Comparison of ENCODE assay signal across 20 cellular contexts in the genomic region with DNA sequence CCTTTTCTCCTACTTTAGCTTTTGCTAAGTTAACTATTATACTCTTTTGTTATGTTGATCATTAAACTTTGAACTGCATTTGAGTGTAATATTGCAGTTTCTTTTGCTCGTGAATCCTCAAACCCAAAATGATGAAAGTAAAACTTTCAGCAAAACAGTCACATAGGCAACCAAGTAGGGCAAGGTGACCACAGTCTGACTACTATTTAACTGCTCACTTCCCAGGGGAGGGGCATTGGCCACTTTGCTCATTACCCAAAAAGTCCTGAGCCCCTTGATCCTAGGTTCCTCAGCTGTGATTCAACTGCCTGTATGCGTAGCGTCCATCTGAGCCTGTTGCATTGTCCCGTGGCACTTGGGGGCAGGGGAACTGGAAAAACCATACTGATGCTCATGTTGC. TPM values are rescaled to one million over a fixed set of nuclear protein-coding genes. Genes with fewer than 3 reads are reported as not detected.
"Had no signal": no experiment of that assay in that cellular context is flagged by ENCODE, and none has a peak within 500 bp of the region (broad histone marks: within the 10 kb centered on the region; RNA-seq: fewer than 3 reads in every experiment).

No MANE protein-coding gene starts in this region.

- H3K9me3 ChIP-seq: ascending aorta, neutrophil had no signal

- H3K4me1 ChIP-seq: ascending aorta had no signal

- H3K9me3 Mint-ChIP-seq: activated CD8-positive, alpha-beta T cell treated with anti-CD3 and anti-CD28 coated beads for 36 hours; activated naive CD8-positive, alpha-beta T cell treated with anti-CD3 and anti-CD28 coated beads, Interleukin-2, amount 50 U/mL, for 24 hours; activated T-helper 1 cell treated with anti-CD3 and anti-CD28 coated beads, Interleukin-12 subunit alpha, Interleukin-12 subunit beta, Interleukin-2, Interleukin-4 antibody, amounts not matched to agents 30 ng/mL and 10 ng/mL and 1 ng/mL, durations not matched to agents 14 hours and 24 hours and 36 hours; immature natural killer cell had no signal

- H3K27me3 Mint-ChIP-seq: activated CD8-positive, alpha-beta T cell treated with anti-CD3 and anti-CD28 coated beads for 36 hours; naive B cell had no signal

- ATAC-seq: activated CD8-positive, alpha-beta T cell treated with anti-CD3 and anti-CD28 coated beads for 36 hours; activated naive CD8-positive, alpha-beta T cell treated with anti-CD3 and anti-CD28 coated beads, Interleukin-2, amount 50 U/mL, for 24 hours; left cardiac atrium had no signal

- H3K36me3 ChIP-seq: ascending aorta had no signal

- H3K27ac ChIP-seq: ascending aorta, dorsolateral prefrontal cortex, neutrophil, skin epidermis, VCaP had no signal

- H3K27me3 ChIP-seq: ascending aorta, neutrophil had no signal

- H3K4me3 Mint-ChIP-seq: activated CD8-positive, alpha-beta T cell treated with anti-CD3 and anti-CD28 coated beads for 36 hours; activated naive CD8-positive, alpha-beta T cell treated with anti-CD3 and anti-CD28 coated beads, Interleukin-2, amount 50 U/mL, for 24 hours; activated T-helper 1 cell treated with anti-CD3 and anti-CD28 coated beads, Interleukin-12 subunit alpha, Interleukin-12 subunit beta, Interleukin-2, Interleukin-4 antibody, amounts not matched to agents 30 ng/mL and 10 ng/mL and 1 ng/mL, durations not matched to agents 14 hours and 24 hours and 36 hours; immature natural killer cell; naive B cell had no signal

- H3K4me1 Mint-ChIP-seq: immature natural killer cell had no signal

- DNase-seq: activated CD4-positive, alpha-beta T cell treated with anti-CD3 and anti-CD28 coated beads for 4 hours; activated CD8-positive, alpha-beta memory T cell treated with anti-CD3 and anti-CD28 coated beads, Interleukin-2, amount 50 U/mL, for 48 hours; activated CD8-positive, alpha-beta T cell treated with anti-CD3 and anti-CD28 coated beads for 36 hours; activated naive CD4-positive, alpha-beta T cell; activated naive CD8-positive, alpha-beta T cell treated with anti-CD3 and anti-CD28 coated beads, Interleukin-2, amount 50 U/mL, for 24 hours; dorsolateral prefrontal cortex; immature natural killer cell; left cardiac atrium; midbrain; naive B cell; retina had no signal

- H3K4me3 ChIP-seq: ascending aorta, dorsolateral prefrontal cortex, lung, skin epidermis had no signal

- H3K27ac Mint-ChIP-seq: activated CD8-positive, alpha-beta T cell treated with anti-CD3 and anti-CD28 coated beads for 36 hours; activated naive CD8-positive, alpha-beta T cell treated with anti-CD3 and anti-CD28 coated beads, Interleukin-2, amount 50 U/mL, for 24 hours; activated T-helper 1 cell treated with anti-CD3 and anti-CD28 coated beads, Interleukin-12 subunit alpha, Interleukin-12 subunit beta, Interleukin-2, Interleukin-4 antibody, amounts not matched to agents 30 ng/mL and 10 ng/mL and 1 ng/mL, durations not matched to agents 14 hours and 24 hours and 36 hours; immature natural killer cell had no signal

RNA-seq across cellular contexts. Expression of a gene that starts 33.3 kb away (rescaled TPM):
- polyA plus RNA-seq: esophagus, immature natural killer cell, lung, thymus, urinary bladder had no signal
